ENCODE assay signal across 16 cellular contexts in the genomic region with DNA sequence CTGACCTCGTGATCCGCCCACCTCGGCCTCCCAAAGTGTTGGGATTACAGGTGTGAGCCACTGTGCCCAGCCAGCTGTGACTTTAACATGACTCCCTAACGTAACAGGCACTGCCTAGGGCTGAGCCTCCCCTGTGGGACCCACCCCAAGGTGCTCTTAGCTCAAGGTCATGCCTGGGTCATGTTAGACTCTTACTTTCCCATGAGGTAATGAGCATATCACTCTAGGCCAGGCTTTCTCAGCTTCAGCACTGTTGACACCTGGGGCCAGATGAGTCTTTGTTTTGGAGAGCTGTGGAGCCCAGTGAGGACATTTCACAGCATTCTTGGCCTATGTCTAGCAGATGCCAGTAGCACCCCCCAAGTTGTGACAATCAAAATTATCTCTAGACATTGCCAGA. TPM values are rescaled to one million over a fixed set of nuclear protein-coding genes. Genes with fewer than 3 reads are reported as not detected.
DNase-seq lines count a peak whose midpoint lies in the region; ATAC-seq and TF ChIP-seq lines count a peak whose summit lies in the region.
"Had no signal": no experiment of that assay in that cellular context is flagged by ENCODE, and none has a peak within 500 bp of the region (broad histone marks: within the 10 kb centered on the region; RNA-seq: fewer than 3 reads in every experiment).

No MANE protein-coding gene starts in this region.

- CTCF ChIA-PET in activated CD4-positive, alpha-beta T cell treated with anti-CD3 and anti-CD28 coated beads for 36 hours (lab: Charles Lee), result interaction anchor here (1.0 kb wide), 1 partner anchor 20 kb away, joined by 3 read pairs; no protein-coding TSS in a partner anchor
- CTCF ChIA-PET in activated CD4-positive, alpha-beta T cell treated with anti-CD3 and anti-CD28 coated beads, Interleukin-2, amount 10 ng/mL, durations not matched to agents 7 days and 5 days (lab: Charles Lee), result interaction anchor here (0.8 to 2.5 kb wide), 2 partner anchors 25 to 31 kb away, joined by 3 to 8 read pairs; no protein-coding TSS in a partner anchor

- DNase-seq in activated CD4-positive, alpha-beta T cell treated with anti-CD3 and anti-CD28 coated beads for 36 hours, result no peak
- no peak for DNase-seq in activated CD4-positive, alpha-beta T cell treated with anti-CD3 and anti-CD28 coated beads, Interleukin-2, amount 10 ng/mL, durations not matched to agents 7 days and 5 days
- no peak for DNase-seq in CD14-positive monocyte (ENCODE audit: low spot score)
- DNase-seq in T-helper 17 cell, result no peak
- peak; percentile 6 for DNase-seq in posterior vena cava (ENCODE audit: low spot score)
- DNase-seq in GM23248, result no peak
- DNase-seq in activated CD4-positive, alpha-beta T cell treated with anti-CD3 and anti-CD28 coated beads for 1 hour, result no peak
- DNase-seq: HCEC 1CT, HFFc6 had no signal

- peaks cover 93% of the 10 kb centered on the region for H3K79me2 ChIP-seq in GM23248 (ENCODE audit: insufficient read depth)

- no peaks in the 10 kb centered on the region for H3F3A ChIP-seq in GM23248 (ENCODE audit: insufficient read depth)

- H3K4me1 Mint-ChIP-seq in activated CD4-positive, alpha-beta T cell treated with anti-CD3 and anti-CD28 coated beads for 36 hours, result peaks cover 35% of the 10 kb centered on the region
- peaks cover 52% of the 10 kb centered on the region for H3K4me1 Mint-ChIP-seq in activated CD4-positive, alpha-beta T cell treated with anti-CD3 and anti-CD28 coated beads, Interleukin-2, amount 10 ng/mL, durations not matched to agents 7 days and 5 days
- H3K4me1 Mint-ChIP-seq in CD14-positive monocyte (peaks cover 47% of the 10 kb centered on the region), T-helper 17 cell (peaks cover 30% of the 10 kb centered on the region)

- no peak overlapping the region for H2AFZ ChIP-seq in GM23248

- H3K4me3 ChIP-seq in GM23248, result no peak overlapping the region

- peaks cover 39% of the 10 kb centered on the region for H3K36me3 Mint-ChIP-seq in activated CD4-positive, alpha-beta T cell treated with anti-CD3 and anti-CD28 coated beads for 36 hours (ENCODE audit: low read depth)
- peaks cover 62% of the 10 kb centered on the region for H3K36me3 Mint-ChIP-seq in activated CD4-positive, alpha-beta T cell treated with anti-CD3 and anti-CD28 coated beads, Interleukin-2, amount 10 ng/mL, durations not matched to agents 7 days and 5 days (ENCODE audit: low read depth)
- H3K36me3 Mint-ChIP-seq in CD14-positive monocyte (peaks cover 52 to 70% of the 10 kb centered on the region in 2 donors), T-helper 17 cell (ENCODE audit: low read depth) (peaks cover 3% of the 10 kb centered on the region)

- no peaks in the 10 kb centered on the region for H3K27me3 Mint-ChIP-seq in activated CD4-positive, alpha-beta T cell treated with anti-CD3 and anti-CD28 coated beads for 36 hours
- no peaks in the 10 kb centered on the region for H3K27me3 Mint-ChIP-seq in activated CD4-positive, alpha-beta T cell treated with anti-CD3 and anti-CD28 coated beads, Interleukin-2, amount 10 ng/mL, durations not matched to agents 7 days and 5 days
- H3K27me3 Mint-ChIP-seq in CD14-positive monocyte (ENCODE audit: low read depth in 3 of 3) (no peaks in the 10 kb centered on the region), T-helper 17 cell (no peaks in the 10 kb centered on the region)

- intact Hi-C loops in activated CD4-positive, alpha-beta T cell treated with anti-CD3 and anti-CD28 coated beads for 36 hours (cut with DNase I, micrococcal nuclease), result no loop called here
- intact Hi-C loops in CD14-positive monocyte (cut with micrococcal nuclease), result no loop called here
- intact Hi-C loops in posterior vena cava (cut with DNase I), result no loop called here

- H3K4me3 Mint-ChIP-seq in activated CD4-positive, alpha-beta T cell treated with anti-CD3 and anti-CD28 coated beads for 36 hours, result no peak overlapping the region
- H3K4me3 Mint-ChIP-seq in activated CD4-positive, alpha-beta T cell treated with anti-CD3 and anti-CD28 coated beads, Interleukin-2, amount 10 ng/mL, durations not matched to agents 7 days and 5 days, result no peak overlapping the region
- no peak overlapping the region for H3K4me3 Mint-ChIP-seq in CD14-positive monocyte
- no peak overlapping the region for H3K4me3 Mint-ChIP-seq in T-helper 17 cell
- H3K4me3 Mint-ChIP-seq: HFFc6 had no signal

- no peaks in the 10 kb centered on the region for H3K9me3 Mint-ChIP-seq in activated CD4-positive, alpha-beta T cell treated with anti-CD3 and anti-CD28 coated beads for 36 hours (ENCODE audit: low read depth)
- no peaks in the 10 kb centered on the region for H3K9me3 Mint-ChIP-seq in activated CD4-positive, alpha-beta T cell treated with anti-CD3 and anti-CD28 coated beads, Interleukin-2, amount 10 ng/mL, durations not matched to agents 7 days and 5 days
- peaks cover 0 to 5% (median 0%) of the 10 kb centered on the region in 7 donors for H3K9me3 Mint-ChIP-seq in CD14-positive monocyte
- H3K9me3 Mint-ChIP-seq: HFFc6 had no signal

- no peak overlapping the region for H3K9ac ChIP-seq in GM23248

- H3K27me3 ChIP-seq in GM23248 (replicated peaks; ENCODE audit: insufficient read depth), result no peaks in the 10 kb centered on the region

- in situ Hi-C loops in GM23248 (cut with MboI), result no loop called here

- no peak for ATAC-seq in activated CD4-positive, alpha-beta T cell treated with anti-CD3 and anti-CD28 coated beads for 36 hours
- no peak for ATAC-seq in T-helper 17 cell
- no peak for ATAC-seq in GM21526 (IDR thresholded peaks at IDR 0.05; ENCODE audit: low FRiP score, unreplicated experiment)

- POLR2A ChIA-PET in activated CD4-positive, alpha-beta T cell treated with anti-CD3 and anti-CD28 coated beads for 36 hours (lab: Charles Lee), result no interaction called here
- POLR2A ChIA-PET in activated CD4-positive, alpha-beta T cell treated with anti-CD3 and anti-CD28 coated beads, Interleukin-2, amount 10 ng/mL, durations not matched to agents 7 days and 5 days (lab: Charles Lee), result no interaction called here

- H3K4me2 ChIP-seq in GM23248 (ENCODE audit: unreplicated experiment), result no peak overlapping the region

- no peaks in the 10 kb centered on the region for H3K9me2 ChIP-seq in GM23248 (ENCODE audit: insufficient read depth)

- H3K4me1 ChIP-seq in GM23248 (ENCODE audit: insufficient read depth), result no peaks in the 10 kb centered on the region

- peak overlapping the region; percentile 31 for H3K27ac Mint-ChIP-seq in activated CD4-positive, alpha-beta T cell treated with anti-CD3 and anti-CD28 coated beads for 36 hours
- no peak overlapping the region for H3K27ac Mint-ChIP-seq in activated CD4-positive, alpha-beta T cell treated with anti-CD3 and anti-CD28 coated beads, Interleukin-2, amount 10 ng/mL, durations not matched to agents 7 days and 5 days
- peak overlapping the region in 6 of 7 donors; percentile 78 to 93 (median 85) for H3K27ac Mint-ChIP-seq in CD14-positive monocyte
- H3K27ac Mint-ChIP-seq in T-helper 17 cell, result peak overlapping the region; percentile 86
- H3K27ac Mint-ChIP-seq: HFFc6 had no signal

- H3K36me3 ChIP-seq in GM23248 (ENCODE audit: low read depth), result peaks cover 23% of the 10 kb centered on the region

- H3K27ac ChIP-seq in GM23248, result no peak overlapping the region
- H3K27ac ChIP-seq: 22Rv1 had no signal

- no peak for TF ChIP-seq CTCF in CD14-positive monocyte (IDR thresholded peaks at IDR 0.05)

- H3K9me3 ChIP-seq in T-helper 17 cell (ENCODE audit: control insufficient read depth, low read length, poor library complexity, severe bottlenecking) (no peaks in the 10 kb centered on the region), GM23248 (ENCODE audit: low read depth) (no peaks in the 10 kb centered on the region)

- no peaks in the 10 kb centered on the region for H4K20me1 ChIP-seq in GM23248 (ENCODE audit: insufficient read depth)

- WGBS in GM23248 (ENCODE audit: low coverage in 1 of 2, low lambda C conversion rate in 2 of 2, missing lambda C conversion rate in 2 of 2), 2 experiments, result 91 to 93% methylated on average over 4 of the region's 4 CpGs

RNA-seq across cellular contexts. Expression of gene NECAP2, which starts 4.5 kb away (rescaled TPM):
- 10 to 100 TPM; 46.5 to 54.2 TPM for total RNA-seq in activated CD4-positive, alpha-beta T cell treated with anti-CD3 and anti-CD28 coated beads for 36 hours
- total RNA-seq in activated CD4-positive, alpha-beta T cell treated with anti-CD3 and anti-CD28 coated beads, Interleukin-2, amount 10 ng/mL, durations not matched to agents 7 days and 5 days, result 100 to 1,000 TPM; 107 to 115 TPM
- polyA plus RNA-seq in CD14-positive monocyte (100 to 1,000 TPM; 183 to 223 TPM), GM23248 (2016; fragmentation: Nextera tagmentation; extraction: Ambion mirVana) (102 and 106 TPM in 2 replicates)
- total RNA-seq in T-helper 17 cell (100 to 1,000 TPM; 107 to 108 TPM), posterior vena cava (10 to 100 TPM; 30.5 to 42.9 TPM)
- total RNA-seq in GM23248 (2014; rRNA removed; shearing (Covaris generic)), result 112 and 117 TPM in 2 replicates

RNA-seq across cellular contexts. Expression of gene SPATA21, which starts 7.8 kb away (rescaled TPM):
- total RNA-seq in activated CD4-positive, alpha-beta T cell treated with anti-CD3 and anti-CD28 coated beads for 36 hours, result not detected
- not detected for total RNA-seq in activated CD4-positive, alpha-beta T cell treated with anti-CD3 and anti-CD28 coated beads, Interleukin-2, amount 10 ng/mL, durations not matched to agents 7 days and 5 days
- polyA plus RNA-seq in CD14-positive monocyte (not detected), GM23248 (2016; fragmentation: Nextera tagmentation; extraction: Ambion mirVana) (not detected in 2 replicates)
- total RNA-seq in T-helper 17 cell (not detected), posterior vena cava (not detected)
- not detected in 2 replicates for total RNA-seq in GM23248 (2014; rRNA removed; shearing (Covaris generic))
- total RNA-seq: A673, Daoy, H4, HT1080 had no signal
- polyA plus RNA-seq: BJ had no signal
